ENCODE assay signal across 33 cellular contexts in the genomic region with DNA sequence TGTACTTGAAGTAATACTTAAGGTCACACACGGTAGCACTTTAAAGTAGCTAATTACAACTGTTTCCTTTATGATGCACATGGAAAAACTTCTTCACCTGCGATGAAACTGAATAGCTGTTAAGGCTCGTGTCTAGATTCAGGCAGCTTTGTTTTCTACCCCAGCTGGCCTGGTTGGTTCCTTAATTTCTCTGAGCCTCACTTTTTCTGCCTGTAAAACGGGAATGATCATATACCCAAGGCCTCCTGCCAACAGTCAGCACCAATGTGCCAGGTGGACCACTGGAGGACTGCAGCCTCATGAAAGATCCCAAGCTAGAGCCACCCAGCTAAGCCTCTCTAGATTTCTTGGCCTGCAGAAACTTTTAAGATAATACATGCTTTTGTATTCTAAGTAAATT. TPM values are rescaled to one million over a fixed set of nuclear protein-coding genes. Genes with fewer than 3 reads are reported as not detected.
"Had no signal": no experiment of that assay in that cellular context is flagged by ENCODE, and none has a peak within 500 bp of the region (broad histone marks: within the 10 kb centered on the region; RNA-seq: fewer than 3 reads in every experiment).

No MANE protein-coding gene starts in this region.

- ATAC-seq: PC-3, Right ventricle myocardium inferior, T-cell, T-helper 17 cell had no signal

- H3K4me2 ChIP-seq: SK-N-SH had no signal

- H3K27ac ChIP-seq: Peyer's patch, RWPE1, SJSA1 had no signal

- H3K9ac ChIP-seq: SK-N-SH had no signal

- DNase-seq: Karpas-422, MM.1S, MV-4-11, NCI-H1092, NCI-H1105, NCI-H1417 treated with DMSO at 0.1 percent for 48 hours, NCI-H1436 treated with DMSO at 0.1 percent for 48 hours, NCI-H1694 treated with DMSO at 0.1 percent for 48 hours, NCI-H187 treated with DMSO at 0.1 percent for 48 hours, NCI-H2029, NCI-H2081 treated with DMSO at 0.1 percent for 48 hours, NCI-H2107, NCI-H2171, NCI-H226, NCI-H446 treated with DMSO at 0.1 percent for 48 hours, NCI-H510A, NCI-H526, NCI-H69, NCI-H748 treated with DMSO at 0.1 percent for 48 hours, OCI-M1, PC-3, Peyer's patch, SHP77, SIG-M5, SK-N-SH, T-cell, T-helper 17 cell had no signal

- H3K9me3 ChIP-seq: Peyer's patch, SJSA1, SK-N-SH had no signal

- H3K4me1 ChIP-seq: SJSA1 had no signal

- H3K36me3 ChIP-seq: Peyer's patch, SJSA1 had no signal

- H3K4me3 ChIP-seq: Peyer's patch, SJSA1 had no signal

- H3K9me2 ChIP-seq: SK-N-SH had no signal

- H3K27me3 ChIP-seq: Peyer's patch had no signal

RNA-seq across cellular contexts. Expression of gene EDN3, which starts 35.0 kb away (rescaled TPM):
- total RNA-seq: LHCN-M2; MCF 10A; PC-3; Right ventricle myocardium inferior; SJSA1; T-helper 1 cell treated with Interleukin-12 subunit alpha and Interleukin-12 subunit beta and Interleukin-4 antibody, amounts not matched to agents 30 ng/mL and 1 ng/mL, for 36 hours had no signal
